ENCODE assay signal across 8 cellular contexts in the genomic region with DNA sequence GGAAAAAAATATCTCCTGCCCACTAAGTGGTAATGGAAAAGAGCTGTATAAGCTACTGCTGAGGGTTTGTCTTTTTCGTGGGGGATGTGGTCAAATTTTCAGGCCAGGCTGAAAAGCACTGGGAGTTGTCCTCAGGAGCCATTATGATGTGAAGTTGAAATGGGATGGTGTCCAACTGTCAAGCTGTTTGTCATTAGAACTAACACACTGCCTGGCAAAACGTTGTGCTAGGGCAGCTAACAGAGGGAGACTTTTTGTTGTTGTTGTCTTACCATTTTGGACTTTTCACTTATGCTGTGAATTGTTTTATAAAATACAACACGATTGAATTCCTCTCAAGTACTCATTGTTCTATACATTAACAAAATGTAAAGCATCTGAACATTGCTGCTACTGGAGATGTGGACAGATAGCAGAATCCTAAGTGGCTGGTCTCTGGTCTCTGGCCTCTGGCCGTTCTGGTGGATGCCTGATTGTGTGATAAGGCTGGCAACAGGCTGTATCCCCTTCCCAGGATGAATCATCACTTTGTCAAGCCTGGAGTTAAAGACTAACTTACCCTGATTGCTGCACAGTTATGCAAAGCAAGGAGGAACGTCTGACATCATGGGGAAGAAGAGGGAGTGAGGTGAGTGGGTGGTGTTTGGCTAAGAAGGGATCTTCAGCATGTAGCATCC. TPM values are rescaled to one million over a fixed set of nuclear protein-coding genes. Genes with fewer than 3 reads are reported as not detected.
DNase-seq lines count a peak whose midpoint lies in the region; ATAC-seq and TF ChIP-seq lines count a peak whose summit lies in the region.

No MANE protein-coding gene starts in this region.

- H3K4me3 Mint-ChIP-seq in WTC11, result peak overlapping the region; percentile 83

- TF ChIP-seq CTCF in BJ (IDR thresholded peaks at IDR 0.05; ENCODE audit: insufficient read depth, low read depth, low read length), result no peak
- TF ChIP-seq CTCF in WTC11 (IDR thresholded peaks at IDR 0.05), result no peak
- no peak for TF ChIP-seq CTCF in hepatocyte (IDR thresholded peaks at IDR 0.05; ENCODE audit: poor library complexity)
- no peak for TF ChIP-seq CTCF in thoracic aorta (IDR thresholded peaks at IDR 0.05)
- no peak for TF ChIP-seq CTCF in tibial nerve (IDR thresholded peaks at IDR 0.05)

- peak; percentile 46 for ATAC-seq in HG02678 (IDR thresholded peaks at IDR 0.05; ENCODE audit: unreplicated experiment)
- no peak for ATAC-seq in WTC11
- ATAC-seq in thoracic aorta (ENCODE audit: insufficient number of reproducible peaks, low FRiP score, low read depth), result peak; percentile 39
- no peak for ATAC-seq in GM21390 (IDR thresholded peaks at IDR 0.05; ENCODE audit: unreplicated experiment)

- TF ChIP-seq EP300 in tibial nerve (IDR thresholded peaks at IDR 0.05), result no peak

- H3K4me3 ChIP-seq in BJ (ENCODE audit: low read depth, low read length), result peak overlapping the region; percentile 88
- no peak overlapping the region for H3K4me3 ChIP-seq in hepatocyte
- H3K4me3 ChIP-seq in thoracic aorta, result peak overlapping the region; percentile 86
- no peak overlapping the region for H3K4me3 ChIP-seq in tibial nerve

- WGBS in hepatocyte (ENCODE audit: low lambda C conversion rate, missing lambda C conversion rate), result 17% methylated on average over 5 of the region's 5 CpGs
- 26 to 28% methylated on average over 5 of the region's 5 CpGs for WGBS in tibial nerve, 2 donors

- no peaks in the 10 kb centered on the region for H3K9me2 ChIP-seq in hepatocyte (replicated peaks; ENCODE audit: insufficient read depth)

- peaks cover 13% of the 10 kb centered on the region for H4K20me1 ChIP-seq in hepatocyte (ENCODE audit: insufficient read depth, poor library complexity, severe bottlenecking)

- H2AFZ ChIP-seq in hepatocyte, result no peak overlapping the region

- POLR2A ChIA-PET in BJ (lab: Charles Lee) (interaction anchor here (0.9 kb wide), 1 partner anchor 80 kb away, joined by 3 read pairs; no protein-coding TSS in a partner anchor), WTC11 (lab: Charles Lee) (no interaction called here)

- TF ChIP-seq POLR2A in tibial nerve (IDR thresholded peaks at IDR 0.05), result no peak

- H3K9me3 ChIP-seq in hepatocyte (ENCODE audit: low read depth) (no peaks in the 10 kb centered on the region), thoracic aorta (no peaks in the 10 kb centered on the region), tibial nerve (peaks cover 0 to 5% (median 0%) of the 10 kb centered on the region in 4 donors)

- H3K79me2 ChIP-seq in hepatocyte, result peaks cover 57% of the 10 kb centered on the region

- H3K9me3 Mint-ChIP-seq in WTC11, result no peaks in the 10 kb centered on the region

- H3K27me3 ChIP-seq in BJ (ENCODE audit: control insufficient read depth, insufficient read depth, low read length) (no peaks in the 10 kb centered on the region), hepatocyte (no peaks in the 10 kb centered on the region), thoracic aorta (replicated peaks; ENCODE audit: insufficient read depth) (no peaks in the 10 kb centered on the region), tibial nerve (peaks cover 0 to 5% of the 10 kb centered on the region in 2 donors)

- CTCF ChIA-PET in BJ (lab: Yijun Ruan, JAX) (interaction anchor here (0.7 to 3.1 kb wide), 10 partner anchors 11 to 274 kb away, joined by 3 to 23 read pairs (median 3); no protein-coding TSS in a partner anchor), WTC11 (lab: Charles Lee) (interaction anchor here (0.8 to 1.2 kb wide), 2 partner anchors 83 to 195 kb away, joined by 3 to 5 read pairs; no protein-coding TSS in a partner anchor)

- H3K27me3 Mint-ChIP-seq in WTC11 (ENCODE audit: low read depth), result no peaks in the 10 kb centered on the region; the same call in 1 of the 2 replicates

- peak overlapping the region; percentile 77 for H3K4me2 ChIP-seq in hepatocyte

- H3K4me1 ChIP-seq in hepatocyte (ENCODE audit: insufficient read depth) (peaks cover 25% of the 10 kb centered on the region), thoracic aorta (ENCODE audit: control insufficient read depth in 1 of 2, low read depth in 2 of 2) (peaks cover 4 to 65% of the 10 kb centered on the region in 2 donors), tibial nerve (peaks cover 0 to 26% (median 0%) of the 10 kb centered on the region in 4 donors)

- H3K27ac ChIP-seq in hepatocyte, result peak overlapping the region; percentile 88
- peak overlapping the region; percentile 70 to 76 for H3K27ac ChIP-seq in thoracic aorta
- peak overlapping the region in 2 of 4 donors; percentile 76 to 82 for H3K27ac ChIP-seq in tibial nerve

- H3K27ac Mint-ChIP-seq in WTC11, result no peak overlapping the region

- H3K36me3 ChIP-seq in BJ (ENCODE audit: control insufficient read depth, insufficient read depth, low read length) (no peaks in the 10 kb centered on the region), hepatocyte (replicated peaks; ENCODE audit: insufficient read depth, low read depth) (no peaks in the 10 kb centered on the region), thoracic aorta (no peaks in the 10 kb centered on the region), tibial nerve (no peaks in the 10 kb centered on the region)

- H3K36me3 Mint-ChIP-seq in WTC11, result no peaks in the 10 kb centered on the region

- peaks cover 59% of the 10 kb centered on the region for H3K4me1 Mint-ChIP-seq in WTC11

- DNase-seq in BJ (ENCODE audit: low read depth) (peak; percentile 76), WTC11 (ENCODE audit: low spot score) (no peak), hepatocyte (ENCODE audit: low spot score) (peak; percentile 84), thoracic aorta (ENCODE audit: low spot score) (no peak), tibial nerve (ENCODE audit: low spot score in 2 of 2) (no peak)
- no peak for DNase-seq in activated naive CD4-positive, alpha-beta T cell treated with anti-CD3 and anti-CD28 coated beads, Interleukin-2, amount 50 U/mL, for 16 hours

TF ChIP-seq in WTC11, 78 proteins besides CTCF, POLR2A, EP300 and RAD21:
- TF ChIP-seq, protein P1, sequence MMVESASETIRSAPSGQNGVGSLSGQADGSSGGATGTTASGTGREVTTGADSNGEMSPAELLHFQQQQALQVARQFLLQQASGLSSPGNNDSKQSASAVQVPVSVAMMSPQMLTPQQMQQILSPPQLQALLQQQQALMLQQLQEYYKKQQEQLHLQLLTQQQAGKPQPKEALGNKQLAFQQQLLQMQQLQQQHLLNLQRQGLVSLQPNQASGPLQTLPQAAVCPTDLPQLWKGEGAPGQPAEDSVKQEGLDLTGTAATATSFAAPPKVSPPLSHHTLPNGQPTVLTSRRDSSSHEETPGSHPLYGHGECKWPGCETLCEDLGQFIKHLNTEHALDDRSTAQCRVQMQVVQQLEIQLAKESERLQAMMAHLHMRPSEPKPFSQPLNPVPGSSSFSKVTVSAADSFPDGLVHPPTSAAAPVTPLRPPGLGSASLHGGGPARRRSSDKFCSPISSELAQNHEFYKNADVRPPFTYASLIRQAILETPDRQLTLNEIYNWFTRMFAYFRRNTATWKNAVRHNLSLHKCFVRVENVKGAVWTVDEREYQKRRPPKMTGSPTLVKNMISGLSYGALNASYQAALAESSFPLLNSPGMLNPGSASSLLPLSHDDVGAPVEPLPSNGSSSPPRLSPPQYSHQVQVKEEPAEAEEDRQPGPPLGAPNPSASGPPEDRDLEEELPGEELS (CRISPR knock-in tag; IDR thresholded peaks at IDR 0.05), result no peak
- peak; percentile 52 for TF ChIP-seq GABPB1 (CRISPR knock-in tag; IDR thresholded peaks at IDR 0.05)
- TF ChIP-seq MXD4 (CRISPR knock-in tag; IDR thresholded peaks at IDR 0.05; ENCODE audit: borderline replicate concordance), result no peak
- no peak for TF ChIP-seq ZNF671 (CRISPR knock-in tag; IDR thresholded peaks at IDR 0.05)
- TF ChIP-seq ZNF317 (CRISPR knock-in tag; IDR thresholded peaks at IDR 0.05; ENCODE audit: borderline replicate concordance, low read depth), result no peak
TF ChIP-seq in WTC11: peak in this region for 1.

RNA-seq across cellular contexts. Expression of gene MYO1B, which starts 2.3 kb away (rescaled TPM):
- polyA plus RNA-seq in BJ (2011; rRNA removed), result 87.2 and 122 TPM in 2 replicates
- polyA minus RNA-seq in BJ (2011; rRNA and poly(A)+ RNA removed), result 93.1 and 118 TPM in 2 replicates
- 39.0 to 43.6 TPM (median 43.5 TPM) in 3 replicates for total RNA-seq in WTC11 (2021)
- total RNA-seq in hepatocyte, result 91.6 and 95.4 TPM in 2 replicates
- polyA plus RNA-seq in hepatocyte, result 36.7 and 43.4 TPM in 2 replicates
- total RNA-seq in thoracic aorta, result 10 to 100 TPM; 74.7 to 79.4 TPM
- 10 to 100 TPM; 27.9 to 44.4 (median 36.8) TPM for total RNA-seq in tibial nerve

Comparison
In these comparisons a context has a peak if more than half of its experiments do, and no peak if none do; other contexts are left out.
1. DNase-seq: peak in BJ (single experiment) and hepatocyte (single experiment); none in WTC11 (single experiment), thoracic aorta (single experiment), activated naive CD4-positive, alpha-beta T cell treated with anti-CD3 and anti-CD28 coated beads, Interleukin-2, amount 50 U/mL, for 16 hours (single experiment) and tibial nerve (0 of 2).
2. H3K4me3 ChIP-seq: peak in BJ (single experiment) and thoracic aorta (single experiment); none in hepatocyte (single experiment) and tibial nerve (0 of 4).
3. ATAC-seq: peak in HG02678 (single experiment) and thoracic aorta (single experiment); none in WTC11 (single experiment) and GM21390 (single experiment).